ENCODE assay signal across 1 cellular context in genomic region chr1:40401427-40402201, GRCh38.
TF ChIP-seq lines count a peak whose summit lies in the region.

No MANE protein-coding gene starts in this region.

TF ChIP-seq in HEK293T, 16 proteins besides CTCF, POLR2A, EP300 and RAD21:
- TF ChIP-seq ELF4 (IDR thresholded peaks at IDR 0.05) (no peak), SUZ12 (IDR thresholded peaks at IDR 0.05) (no peak), BHLHE40 (IDR thresholded peaks at IDR 0.05; ENCODE audit: borderline replicate concordance) (no peak), TARDBP (IDR thresholded peaks at IDR 0.05) (no peak), LEF1 (IDR thresholded peaks at IDR 0.05; ENCODE audit: borderline replicate concordance) (no peak), ZNF384 (IDR thresholded peaks at IDR 0.05) (no peak), PKNOX1 (IDR thresholded peaks at IDR 0.05) (no peak), NFRKB (IDR thresholded peaks at IDR 0.05) (no peak), L3MBTL2 (conservative IDR thresholded peaks at IDR 0.05) (no peak), ARNT (IDR thresholded peaks at IDR 0.05) (no peak), SP1 (IDR thresholded peaks at IDR 0.05) (no peak)
TF ChIP-seq in HEK293T: peak in this region for 0.
